ENCODE assay signal across 8 cellular contexts in genomic region chr3:18389108-18389733, GRCh38. TPM values are rescaled to one million over a fixed set of nuclear protein-coding genes. Genes with fewer than 3 reads are reported as not detected.
DNase-seq lines count a peak whose midpoint lies in the region; ATAC-seq and TF ChIP-seq lines count a peak whose summit lies in the region.

No MANE protein-coding gene starts in this region.

- H3K79me2 ChIP-seq in PC-9 (ENCODE audit: low read depth) = no peaks in the 10 kb centered on the region

- H3K4me3 ChIP-seq in CD4-positive, alpha-beta memory T cell (ENCODE audit: low read length in 2 of 2) = no peak overlapping the region
- H3K4me3 ChIP-seq in PC-9 (no peak overlapping the region), esophagus muscularis mucosa (no peak overlapping the region), retinal pigment epithelial cell (ENCODE audit: low read length) (no peak overlapping the region)

- peak; percentile 83 for TF ChIP-seq CTCF in PC-9 (conservative IDR thresholded peaks at IDR 0.05)
- TF ChIP-seq CTCF in esophagus muscularis mucosa (IDR thresholded peaks at IDR 0.05) = peak in 2 of 3 experiments; percentile 55 to 58
- TF ChIP-seq CTCF in retinal pigment epithelial cell (conservative IDR thresholded peaks at IDR 0.05; ENCODE audit: low read depth, low read length) = peak; percentile 62

- peak in 4 of 5 donors; percentile 29 to 45 (median 36) for DNase-seq in CD4-positive, alpha-beta memory T cell
- DNase-seq in PC-9 = peak in 1 of 2 experiments; percentile 7
- no peak for DNase-seq in esophagus muscularis mucosa (ENCODE audit: extremely low spot score)
- DNase-seq in retinal pigment epithelial cell (ENCODE audit: low read depth) = no peak

- H3K27ac Mint-ChIP-seq in CD4-positive, alpha-beta memory T cell = peak overlapping the region in 2 of 7 donors; percentile 22 to 69

- CTCF ChIA-PET in CD4-positive, alpha-beta memory T cell (lab: Charles Lee; ENCODE audit: partially characterized antibody) = interaction anchor here (0.7 to 3.3 kb wide), 17 partner anchors 8 to 397 kb away, joined by 3 to 16 read pairs (median 6); no protein-coding TSS in a partner anchor
- CTCF ChIA-PET in PC-9 (lab: Charles Lee) = interaction anchor here (0.6 to 0.7 kb wide), 9 partner anchors 21 to 1815 kb away, joined by 3 to 9 read pairs (median 4); no protein-coding TSS in a partner anchor

- no peak overlapping the region for H3K4me2 ChIP-seq in PC-9

- H3K36me3 ChIP-seq in CD4-positive, alpha-beta memory T cell (ENCODE audit: insufficient read depth, low read length) = peaks cover 8% of the 10 kb centered on the region
- H3K36me3 ChIP-seq in PC-9 (ENCODE audit: low read depth) (no peaks in the 10 kb centered on the region), esophagus muscularis mucosa (peaks cover 0 to 23% (median 12%) of the 10 kb centered on the region in 4 donors)

- H3K4me1 Mint-ChIP-seq in CD4-positive, alpha-beta memory T cell = peaks cover 15 to 53% (median 27%) of the 10 kb centered on the region in 4 donors

- no peaks in the 10 kb centered on the region for H3K27me3 ChIP-seq in CD4-positive, alpha-beta memory T cell (ENCODE audit: insufficient read depth, low read length)
- H3K27me3 ChIP-seq in PC-9 (ENCODE audit: insufficient read depth, low read depth) (no peaks in the 10 kb centered on the region), esophagus muscularis mucosa (no peaks in the 10 kb centered on the region)

- TF ChIP-seq POLR2A in esophagus muscularis mucosa (IDR thresholded peaks at IDR 0.05; ENCODE audit: low read depth) = no peak

- no peak overlapping the region for H3K27ac ChIP-seq in CD4-positive, alpha-beta memory T cell (ENCODE audit: low read depth, low read length)
- H3K27ac ChIP-seq in PC-9 (no peak overlapping the region), esophagus muscularis mucosa (replicated peaks in 1 of 4) (no peak overlapping the region)

- no peak overlapping the region for H2AFZ ChIP-seq in PC-9

- H3F3A ChIP-seq in PC-9 (ENCODE audit: insufficient read depth, low read depth) = no peaks in the 10 kb centered on the region

- peaks cover 24 to 60% of the 10 kb centered on the region in 2 donors for H3K36me3 Mint-ChIP-seq in CD4-positive, alpha-beta memory T cell

- H3K27me3 Mint-ChIP-seq in CD4-positive, alpha-beta memory T cell = no peaks in the 10 kb centered on the region

- H3K9me2 ChIP-seq in PC-9 (ENCODE audit: insufficient read depth) = no peaks in the 10 kb centered on the region

- H3K9me3 ChIP-seq in CD4-positive, alpha-beta memory T cell (ENCODE audit: control insufficient read depth in 1 of 2, low read length in 2 of 2) = no peaks in the 10 kb centered on the region
- no peaks in the 10 kb centered on the region for H3K9me3 ChIP-seq in PC-9 (ENCODE audit: insufficient read depth, low read depth)
- no peaks in the 10 kb centered on the region for H3K9me3 ChIP-seq in esophagus muscularis mucosa

- BruUV-seq in PC-9 (replicated peaks; lab: Mats Ljungman, UMichigan) = no TSS peak

- H4K20me1 ChIP-seq in PC-9 (ENCODE audit: insufficient read depth) = no peaks in the 10 kb centered on the region

- POLR2A ChIA-PET in CD4-positive, alpha-beta memory T cell (lab: Charles Lee; ENCODE audit: partially characterized antibody) = interaction anchor here (1.1 to 1.7 kb wide), 4 partner anchors 35 to 369 kb away, joined by 3 to 6 read pairs (median 4); no protein-coding TSS in a partner anchor
- POLR2A ChIA-PET in PC-9 (lab: Charles Lee; ENCODE audit: unreplicated experiment) = no interaction called here

- WGBS in esophagus muscularis mucosa = 39% methylated on average over 2 of the region's 2 CpGs

- peaks cover 29% of the 10 kb centered on the region for H3K4me1 ChIP-seq in CD4-positive, alpha-beta memory T cell (ENCODE audit: insufficient read depth, low read length)
- no peaks in the 10 kb centered on the region for H3K4me1 ChIP-seq in PC-9 (replicated peaks; ENCODE audit: insufficient read depth)
- no peaks in the 10 kb centered on the region for H3K4me1 ChIP-seq in esophagus muscularis mucosa

- no peaks in the 10 kb centered on the region for H3K9me3 Mint-ChIP-seq in CD4-positive, alpha-beta memory T cell

- peak; percentile 52 for ATAC-seq in GM19035 (IDR thresholded peaks at IDR 0.05; ENCODE audit: unreplicated experiment)
- ATAC-seq in HG03342 (IDR thresholded peaks at IDR 0.05; ENCODE audit: unreplicated experiment) = no peak
- ATAC-seq in HG02840 (IDR thresholded peaks at IDR 0.05; ENCODE audit: low FRiP score, unreplicated experiment) = no peak
- no peak for ATAC-seq in GM18909 (IDR thresholded peaks at IDR 0.05; ENCODE audit: poor library complexity, unreplicated experiment)

- intact Hi-C loops in CD4-positive, alpha-beta memory T cell (cut with micrococcal nuclease) = loop anchor here (1.0 to 2.0 kb wide), 4 partner anchors 34 to 1130 kb away; no protein-coding TSS in a partner anchor
- intact Hi-C loops in PC-9 (cut with micrococcal nuclease; ENCODE audit: unreplicated experiment) (loop anchor here (1.0 to 10.0 kb wide), 4 partner anchors 94 to 957 kb away; partner anchors contain the start of gene TBC1D5), esophagus muscularis mucosa (cut with DNase I) (no loop called here)

- no peak for TF ChIP-seq EP300 in esophagus muscularis mucosa (IDR thresholded peaks at IDR 0.05)

- H3K4me3 Mint-ChIP-seq in CD4-positive, alpha-beta memory T cell = peak overlapping the region in 1 of 8 donors; percentile 43

RNA-seq across cellular contexts. Expression of gene SATB1, which starts 35.9 kb away (rescaled TPM):
- 100 to 1,000 TPM; 211 TPM for total RNA-seq in CD4-positive, alpha-beta memory T cell
- 100 to 1,000 TPM; 101 to 109 TPM for polyA plus RNA-seq in CD4-positive, alpha-beta memory T cell
- total RNA-seq in PC-9 (2021) (25.4 and 28.7 TPM in 2 replicates), esophagus muscularis mucosa (10 to 100 TPM; 38.1 to 87.4 (median 57.1) TPM)

Comparison
In these comparisons a context has a peak if more than half of its experiments do, and no peak if none do; other contexts are left out.
1. DNase-seq: peak in CD4-positive, alpha-beta memory T cell (4 of 5); none in esophagus muscularis mucosa (single experiment) and retinal pigment epithelial cell (single experiment).
2. Peak in every context shown above with its lines, with median percentiles within 50 percentile points of each other: CTCF ChIP-seq.